ENCODE assay signal across 7 cellular contexts in genomic region chr15:51621155-51621554, GRCh38. TPM values are rescaled to one million over a fixed set of nuclear protein-coding genes. Genes with fewer than 3 reads are reported as not detected.
DNase-seq lines count a peak whose midpoint lies in the region; ATAC-seq and TF ChIP-seq lines count a peak whose summit lies in the region.

No MANE protein-coding gene starts in this region.

- H3K27me3 ChIP-seq in HCT116 (ENCODE audit: insufficient read depth, low read length) (no peaks in the 10 kb centered on the region), hepatocyte (no peaks in the 10 kb centered on the region), smooth muscle cell (ENCODE audit: low read depth) (no peaks in the 10 kb centered on the region)

- peak overlapping the region; percentile 82 for H3K9ac ChIP-seq in HCT116 (ENCODE audit: low read length)
- peak overlapping the region; percentile 61 for H3K9ac ChIP-seq in smooth muscle cell (ENCODE audit: low read depth)

- H3K9me3 ChIP-seq in HCT116 (ENCODE audit: control insufficient read depth in 1 of 2, insufficient read depth in 1 of 2, low read depth in 1 of 2, low read length in 2 of 2) = no peaks in the 10 kb centered on the region
- no peaks in the 10 kb centered on the region for H3K9me3 ChIP-seq in hepatocyte (ENCODE audit: low read depth)
- no peaks in the 10 kb centered on the region for H3K9me3 ChIP-seq in smooth muscle cell (replicated peaks; ENCODE audit: low read depth)

- H3F3A ChIP-seq in smooth muscle cell (ENCODE audit: low read depth) = peaks cover 3% of the 10 kb centered on the region

- intact Hi-C loops in HCT116 (cut with micrococcal nuclease) = no loop called here

- H3K4me2 ChIP-seq in HCT116 (ENCODE audit: low read length) = peak overlapping the region; percentile 89
- peak overlapping the region; percentile 91 for H3K4me2 ChIP-seq in hepatocyte
- H3K4me2 ChIP-seq in smooth muscle cell = peak overlapping the region; percentile 90

- CTCF ChIA-PET in HCT116 (lab: Charles Lee) = interaction anchor here (0.6 to 3.5 kb wide), 3 partner anchors 10 to 155 kb away, joined by 3 to 15 read pairs (median 4); no protein-coding TSS in a partner anchor

- peaks cover 41% of the 10 kb centered on the region for H3K79me2 ChIP-seq in HCT116 (ENCODE audit: insufficient read depth, low read length)
- peaks cover 50% of the 10 kb centered on the region for H3K79me2 ChIP-seq in hepatocyte
- peaks cover 49% of the 10 kb centered on the region for H3K79me2 ChIP-seq in smooth muscle cell (ENCODE audit: low read depth)

- H2AFZ ChIP-seq in HCT116 (ENCODE audit: low read depth, low read length, poor library complexity, severe bottlenecking) = peak overlapping the region; percentile 57
- H2AFZ ChIP-seq in hepatocyte = peak overlapping the region; percentile 95
- H2AFZ ChIP-seq in smooth muscle cell (ENCODE audit: low read depth) = peak overlapping the region; percentile 95

- no peak overlapping the region; the same call in 1 of the 2 replicates for H3K27ac ChIP-seq in HCT116 (ENCODE audit: low read depth, low read length)
- peak overlapping the region; percentile 89 for H3K27ac ChIP-seq in VCaP
- H3K27ac ChIP-seq in hepatocyte = no peak overlapping the region
- H3K27ac ChIP-seq in smooth muscle cell (ENCODE audit: low read depth) = no peak overlapping the region

- no peak for TF ChIP-seq RAD21 in HCT116 (IDR thresholded peaks at IDR 0.05; ENCODE audit: low read depth)

- H3K36me3 ChIP-seq in HCT116 (ENCODE audit: control insufficient read depth in 1 of 2, insufficient read depth in 2 of 2, low read length in 2 of 2) (no peaks in the 10 kb centered on the region), hepatocyte (replicated peaks; ENCODE audit: insufficient read depth, low read depth) (no peaks in the 10 kb centered on the region), smooth muscle cell (ENCODE audit: low read depth) (no peaks in the 10 kb centered on the region)

- POLR2A ChIA-PET in HCT116 (lab: Charles Lee) = no interaction called here

- ATAC-seq in HCT116 (no peak), HG02870 (IDR thresholded peaks at IDR 0.05; ENCODE audit: unreplicated experiment) (no peak), HG03280 (IDR thresholded peaks at IDR 0.05; ENCODE audit: unreplicated experiment) (no peak)

- H3K4me1 ChIP-seq in HCT116 (ENCODE audit: control insufficient read depth in 1 of 2, insufficient read depth in 2 of 2, low read length in 2 of 2) (peaks cover 10 to 22% of the 10 kb centered on the region in 2 experiments), hepatocyte (ENCODE audit: insufficient read depth) (peaks cover 8% of the 10 kb centered on the region), smooth muscle cell (ENCODE audit: low read depth) (peaks cover 12% of the 10 kb centered on the region)

- H3K9me2 ChIP-seq in HCT116 (ENCODE audit: insufficient read depth) (no peaks in the 10 kb centered on the region), hepatocyte (replicated peaks; ENCODE audit: insufficient read depth) (no peaks in the 10 kb centered on the region)

- TF ChIP-seq CTCF in HCT116 (IDR thresholded peaks at IDR 0.05 in 2 of 3, conservative IDR thresholded peaks at IDR 0.05 in 1 of 3; ENCODE audit: borderline replicate concordance in 1 of 3, insufficient read depth in 1 of 3, low read depth in 2 of 3, low read length in 2 of 3) (no peak), VCaP (conservative IDR thresholded peaks at IDR 0.05) (no peak), hepatocyte (IDR thresholded peaks at IDR 0.05; ENCODE audit: poor library complexity) (no peak), smooth muscle cell (IDR thresholded peaks at IDR 0.05; ENCODE audit: borderline replicate concordance, insufficient read depth, poor library complexity, severe bottlenecking) (no peak)

- DNase-seq in HCT116 (ENCODE audit: low read depth, low spot score) (no peak), hepatocyte (ENCODE audit: low spot score) (no peak), smooth muscle cell (lab: John Stamatoyannopoulos, UW; ENCODE audit: unreplicated experiment) (no peak), NCI-H2227 treated with DMSO at 0.1 percent for 48 hours (lab: John Stamatoyannopoulos, UW) (no peak)

- H3K4me3 ChIP-seq in HCT116 (replicated peaks in 1 of 2; ENCODE audit: low read depth in 1 of 2, low read length in 2 of 2) = peak overlapping the region; percentile 81 to 83
- peak overlapping the region; percentile 0 for H3K4me3 ChIP-seq in hepatocyte
- H3K4me3 ChIP-seq in smooth muscle cell = peak overlapping the region; percentile 76

- 53% methylated on average over 4 of the region's 4 CpGs for WGBS in hepatocyte (ENCODE audit: low lambda C conversion rate, missing lambda C conversion rate)
- 64% methylated on average over 4 of the region's 4 CpGs for WGBS in smooth muscle cell (ENCODE audit: low lambda C conversion rate)

- RAD21 ChIA-PET in HCT116 (lab: Charles Lee; ENCODE audit: low non-redundant PET in 1 of 2, low total read pairs in 2 of 2, uncharacterized antibody in 2 of 2, unreplicated experiment in 2 of 2) = no interaction called here

- TF ChIP-seq POLR2A in HCT116 (IDR thresholded peaks at IDR 0.05; ENCODE audit: borderline replicate concordance, extremely low read depth, insufficient read depth, insufficient read length) = no peak

- BruUV-seq in HCT116 (replicated peaks; lab: Mats Ljungman, UMichigan) = no TSS peak

- H4K20me1 ChIP-seq in HCT116 (ENCODE audit: insufficient read depth) = no peaks in the 10 kb centered on the region
- no peaks in the 10 kb centered on the region for H4K20me1 ChIP-seq in hepatocyte (ENCODE audit: insufficient read depth, poor library complexity, severe bottlenecking)
- H4K20me1 ChIP-seq in smooth muscle cell (ENCODE audit: low read depth) = peaks cover 13% of the 10 kb centered on the region

TF ChIP-seq in HCT116, 20 proteins besides CTCF, POLR2A, EP300 and RAD21 (continues in another document):
- TF ChIP-seq ATF3 (IDR thresholded peaks at IDR 0.05) = no peak
- no peak for TF ChIP-seq EZH2phosphoT487 (IDR thresholded peaks at IDR 0.05; ENCODE audit: borderline replicate concordance)
- TF ChIP-seq EGR1 (IDR thresholded peaks at IDR 0.05; ENCODE audit: low read depth) = no peak
- TF ChIP-seq ELF1 (IDR thresholded peaks at IDR 0.05; ENCODE audit: borderline replicate concordance, low read depth) = no peak
- no peak for TF ChIP-seq CEBPB (IDR thresholded peaks at IDR 0.05; ENCODE audit: low read depth)
- no peak for TF ChIP-seq ZBTB33 (IDR thresholded peaks at IDR 0.05; ENCODE audit: extremely low read depth, insufficient replicate concordance, low read length)
- TF ChIP-seq YY1 (IDR thresholded peaks at IDR 0.05; ENCODE audit: extremely low read depth, insufficient replicate concordance, low read depth, low read length) = no peak
- TF ChIP-seq SRF (IDR thresholded peaks at IDR 0.05; ENCODE audit: low read depth) = no peak
- no peak for TF ChIP-seq POLR2AphosphoS5 (IDR thresholded peaks at IDR 0.05; ENCODE audit: low read depth, low read length)
- TF ChIP-seq ZFX (IDR thresholded peaks at IDR 0.05) = no peak
- no peak for TF ChIP-seq TCF7L2 (IDR thresholded peaks at IDR 0.05; ENCODE audit: borderline replicate concordance, extremely low read depth, insufficient read depth, insufficient read length)
- no peak for TF ChIP-seq MAX (IDR thresholded peaks at IDR 0.05)

RNA-seq across cellular contexts. Expression of gene DMXL2, which starts 1.4 kb away (rescaled TPM):
- 21.5 TPM for total RNA-seq in HCT116 (2021; ENCODE audit: unreplicated experiment)
- 11.8 and 13.3 TPM in 2 replicates for polyA plus RNA-seq in HCT116 (2012)
- total RNA-seq in hepatocyte = 30.8 and 31.4 TPM in 2 replicates
- polyA plus RNA-seq in hepatocyte = 7.8 and 10.5 TPM in 2 replicates
- 43.5 and 57.8 TPM in 2 replicates for total RNA-seq in smooth muscle cell
- 9.3 and 10.0 TPM in 2 replicates for polyA plus RNA-seq in smooth muscle cell

Comparison
In these comparisons a context has a peak if more than half of its experiments do, and no peak if none do; other contexts are left out.
1. H3K4me3 ChIP-seq: peak in every context shown above with its lines; median percentile 82 in HCT116; 76 in smooth muscle cell; 0 in hepatocyte.